In genomic region chr12:95220190-95220589, GRCh38 we compare ENCODE assay signal across 1 cellular context.
TF ChIP-seq lines count a peak whose summit lies in the region.

No MANE protein-coding gene starts in this region.

TF ChIP-seq in HepG2, 621 proteins besides CTCF, POLR2A, EP300 and RAD21:
- TF ChIP-seq ZNF878 (CRISPR knock-in tag; IDR thresholded peaks at IDR 0.05) (no peak), PRPF4 (IDR thresholded peaks at IDR 0.05; ENCODE audit: low read depth, low read length, poor library complexity, severe bottlenecking) (no peak), MAF1 (CRISPR knock-in tag; IDR thresholded peaks at IDR 0.05; ENCODE audit: borderline replicate concordance) (no peak), AGO1 (IDR thresholded peaks at IDR 0.05; ENCODE audit: low read depth, low read length, poor library complexity, severe bottlenecking) (no peak), ISL2 (CRISPR knock-in tag; IDR thresholded peaks at IDR 0.05) (no peak), DPF2 (CRISPR knock-in tag; IDR thresholded peaks at IDR 0.05; ENCODE audit: borderline replicate concordance, low read depth) (no peak), ZNF691 (CRISPR knock-in tag; IDR thresholded peaks at IDR 0.05; ENCODE audit: borderline replicate concordance, low read depth) (no peak), ZNF614 (CRISPR knock-in tag; IDR thresholded peaks at IDR 0.05; ENCODE audit: borderline replicate concordance) (no peak), MTF2 (CRISPR knock-in tag; IDR thresholded peaks at IDR 0.05; ENCODE audit: borderline replicate concordance) (no peak), EED (CRISPR knock-in tag; IDR thresholded peaks at IDR 0.05) (no peak), MATR3 (CRISPR knock-in tag; IDR thresholded peaks at IDR 0.05) (no peak), GTF2F1 (IDR thresholded peaks at IDR 0.05; ENCODE audit: low read length) (no peak), DRAP1 (CRISPR knock-in tag; IDR thresholded peaks at IDR 0.05) (no peak), ZNF629 (CRISPR knock-in tag; conservative IDR thresholded peaks at IDR 0.05) (no peak), ZNF570 (CRISPR knock-in tag; IDR thresholded peaks at IDR 0.05; ENCODE audit: borderline replicate concordance) (no peak), KLF12 (CRISPR knock-in tag; IDR thresholded peaks at IDR 0.05; ENCODE audit: borderline replicate concordance) (no peak)
- TF ChIP-seq, protein P1, sequence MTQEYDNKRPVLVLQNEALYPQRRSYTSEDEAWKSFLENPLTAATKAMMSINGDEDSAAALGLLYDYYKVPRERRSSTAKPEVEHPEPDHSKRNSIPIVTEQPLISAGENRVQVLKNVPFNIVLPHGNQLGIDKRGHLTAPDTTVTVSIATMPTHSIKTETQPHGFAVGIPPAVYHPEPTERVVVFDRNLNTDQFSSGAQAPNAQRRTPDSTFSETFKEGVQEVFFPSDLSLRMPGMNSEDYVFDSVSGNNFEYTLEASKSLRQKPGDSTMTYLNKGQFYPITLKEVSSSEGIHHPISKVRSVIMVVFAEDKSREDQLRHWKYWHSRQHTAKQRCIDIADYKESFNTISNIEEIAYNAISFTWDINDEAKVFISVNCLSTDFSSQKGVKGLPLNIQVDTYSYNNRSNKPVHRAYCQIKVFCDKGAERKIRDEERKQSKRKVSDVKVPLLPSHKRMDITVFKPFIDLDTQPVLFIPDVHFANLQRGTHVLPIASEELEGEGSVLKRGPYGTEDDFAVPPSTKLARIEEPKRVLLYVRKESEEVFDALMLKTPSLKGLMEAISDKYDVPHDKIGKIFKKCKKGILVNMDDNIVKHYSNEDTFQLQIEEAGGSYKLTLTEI (CRISPR knock-in tag; conservative IDR thresholded peaks at IDR 0.05) = no peak
